Comparison of ENCODE assay signal across 9 cellular contexts in the genomic region with DNA sequence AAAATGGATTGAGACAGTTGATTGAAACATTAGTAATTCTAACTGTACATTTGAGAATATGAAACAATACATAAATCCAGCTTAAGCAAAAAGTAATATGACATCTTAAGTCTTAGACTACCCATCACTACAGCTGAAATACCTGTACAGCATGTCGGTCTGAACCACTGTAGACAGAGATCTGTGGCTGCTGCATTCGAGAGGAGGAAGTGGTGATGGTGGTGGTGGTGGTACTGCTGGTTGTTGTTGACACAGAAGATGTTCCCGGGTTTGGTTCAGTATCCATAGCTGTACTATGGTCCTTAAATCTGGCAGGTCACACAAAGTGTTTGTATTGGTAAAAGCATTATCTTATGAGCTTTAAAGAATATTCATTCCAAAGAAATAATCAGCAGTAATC.
A peak's percentile ranks its signal among the peaks of the same experiment; 100 is the strongest.
DNase-seq lines count a peak whose midpoint lies in the region; ATAC-seq and TF ChIP-seq lines count a peak whose summit lies in the region.
"Had no signal": no experiment of that assay in that cellular context is flagged by ENCODE, and none has a peak within 500 bp of the region (broad histone marks: within the 10 kb centered on the region; RNA-seq: fewer than 3 reads in every experiment).

No MANE protein-coding gene starts in this region.

- H3K9me3 Mint-ChIP-seq in central memory CD8-positive, alpha-beta T cell: no peaks in the 10 kb centered on the region

- H3K4me3 Mint-ChIP-seq in central memory CD8-positive, alpha-beta T cell: peak overlapping the region; percentile 66

- peak overlapping the region; percentile 98 for H3K27ac Mint-ChIP-seq in central memory CD8-positive, alpha-beta T cell (ENCODE audit: low read depth)

- TF ChIP-seq POLR2A in GM18505 (IDR thresholded peaks at IDR 0.05; ENCODE audit: borderline replicate concordance, extremely low read depth, insufficient read depth, insufficient read length): no peak

- DNase-seq in T-helper 2 cell: peak in 4 of 5 experiments; percentile 11 to 91 (median 54)
- peak; percentile 20 to 44 for DNase-seq in central memory CD8-positive, alpha-beta T cell (ENCODE audit: low spot score in 2 of 2)
- DNase-seq in stimulated activated CD8-positive, alpha-beta memory T cell treated with anti-CD3 and anti-CD28 coated beads, Interleukin-4, amount 100 ng/mL, for 48 hours: peak; percentile 60
- no peak for DNase-seq in HCEC 1CT
- DNase-seq in EL: no peak
- no peak for DNase-seq in NCI-H526 (lab: John Stamatoyannopoulos, UW)
- DNase-seq: gastrocnemius medialis had no signal

- peaks cover 61% of the 10 kb centered on the region for H3K36me3 Mint-ChIP-seq in central memory CD8-positive, alpha-beta T cell (ENCODE audit: insufficient read depth)

- ATAC-seq in GM21381 (IDR thresholded peaks at IDR 0.05; ENCODE audit: unreplicated experiment): peak; percentile 28
- ATAC-seq in central memory CD8-positive, alpha-beta T cell (replicated peaks; ENCODE audit: extremely low read depth, poor library complexity, severe bottlenecking): peak; percentile 63
- ATAC-seq in GM18505 (IDR thresholded peaks at IDR 0.05; ENCODE audit: unreplicated experiment): no peak
- ATAC-seq: gastrocnemius medialis had no signal

- no peaks in the 10 kb centered on the region for H3K27me3 Mint-ChIP-seq in central memory CD8-positive, alpha-beta T cell

- peaks cover 48% of the 10 kb centered on the region for H3K4me1 Mint-ChIP-seq in central memory CD8-positive, alpha-beta T cell

Comparison
In these comparisons a context has a peak if more than half of its experiments do, and no peak if none do; other contexts are left out.
1. DNase-seq: peak in T-helper 2 cell (4 of 5), central memory CD8-positive, alpha-beta T cell (2 of 2) and stimulated activated CD8-positive, alpha-beta memory T cell treated with anti-CD3 and anti-CD28 coated beads, Interleukin-4, amount 100 ng/mL, for 48 hours (single experiment); none in HCEC 1CT (single experiment), EL (single experiment) and NCI-H526 (0 of 2).